ENCODE assay signal across 9 cellular contexts in genomic region chr21:38965910-38966504, GRCh38.
DNase-seq lines count a peak whose midpoint lies in the region; ATAC-seq and TF ChIP-seq lines count a peak whose summit lies in the region.
"Had no signal": no experiment of that assay in that cellular context is flagged by ENCODE, and none has a peak within 500 bp of the region (broad histone marks: within the 10 kb centered on the region; RNA-seq: fewer than 3 reads in every experiment).

No MANE protein-coding gene starts in this region.

- H3K4me3 ChIP-seq in right atrium auricular region (no peak overlapping the region), upper lobe of right lung (no peak overlapping the region)
- H3K4me3 ChIP-seq: SJSA1 had no signal

- H3K4me1 ChIP-seq in right atrium auricular region (no peaks in the 10 kb centered on the region), upper lobe of right lung (peaks cover 7% of the 10 kb centered on the region)

- H3K27ac ChIP-seq in right atrium auricular region: no peak overlapping the region
- H3K27ac ChIP-seq in upper lobe of right lung: peak overlapping the region; percentile 34
- H3K27ac ChIP-seq: SJSA1 had no signal

- H3K9me3 ChIP-seq in right atrium auricular region (peaks cover 0 to 4% of the 10 kb centered on the region in 2 donors), upper lobe of right lung (no peaks in the 10 kb centered on the region)

- ATAC-seq in Right ventricle myocardium inferior (peak; percentile 41), upper lobe of right lung (peak; percentile 93), GM21390 (IDR thresholded peaks at IDR 0.05; ENCODE audit: unreplicated experiment) (no peak)

- H3K36me3 ChIP-seq in right atrium auricular region (no peaks in the 10 kb centered on the region), upper lobe of right lung (no peaks in the 10 kb centered on the region)
- H3K36me3 ChIP-seq: SJSA1 had no signal

- H3K27me3 ChIP-seq in right atrium auricular region (no peaks in the 10 kb centered on the region), upper lobe of right lung (no peaks in the 10 kb centered on the region)
- H3K27me3 ChIP-seq: SJSA1 had no signal

- TF ChIP-seq CTCF in right atrium auricular region (IDR thresholded peaks at IDR 0.05): no peak
- no peak for TF ChIP-seq CTCF in upper lobe of right lung (IDR thresholded peaks at IDR 0.05)

- intact Hi-C loops in Right ventricle myocardium inferior (cut with DNase I): no loop called here
- intact Hi-C loops in upper lobe of right lung (cut with DNase I): no loop called here

- no peak for DNase-seq in Right ventricle myocardium inferior (ENCODE audit: missing footprints)
- no peak for DNase-seq in right atrium auricular region (ENCODE audit: low spot score)
- peak; percentile 78 for DNase-seq in RPMI8226
- DNase-seq in kidney tubule cell (ENCODE audit: low spot score): peak; percentile 92
- peak; percentile 78 for DNase-seq in upper lobe of right lung
- DNase-seq in NCI-H2227 treated with DMSO at 0.1 percent for 48 hours (lab: John Stamatoyannopoulos, UW): no peak
- DNase-seq in medulla oblongata (ENCODE audit: extremely low spot score): no peak

Comparison
In these comparisons a context has a peak if more than half of its experiments do, and no peak if none do; other contexts are left out.
1. DNase-seq: peak in RPMI8226 (single experiment), kidney tubule cell (single experiment) and upper lobe of right lung (single experiment); none in Right ventricle myocardium inferior (single experiment), right atrium auricular region (single experiment), NCI-H2227 treated with DMSO at 0.1 percent for 48 hours (single experiment) and medulla oblongata (single experiment).